21 cellular contexts compared by ENCODE assay signal in genomic region chr5:54037205-54037604, GRCh38.
DNase-seq lines count a peak whose midpoint lies in the region; ATAC-seq, FAIRE-seq and TF ChIP-seq lines count a peak whose summit lies in the region.
"Had no signal": no experiment of that assay in that cellular context is flagged by ENCODE, and none has a peak within 500 bp of the region (broad histone marks: within the 10 kb centered on the region; RNA-seq: fewer than 3 reads in every experiment).

No MANE protein-coding gene starts in this region.

- TF ChIP-seq EP300 in A549 (IDR thresholded peaks at IDR 0.05), result no peak

- POLR2A ChIA-PET in A549 (lab: Yijun Ruan, JAX), result no interaction called here

- 98% methylated on average over 1 of the region's 1 CpG for WGBS in A549 (ENCODE audit: missing lambda C conversion rate)
- WGBS in small intestine, 3 donors, result 98 to 100% (median 100%) methylated on average over 1 of the region's 1 CpG

- H3K36me3 ChIP-seq in small intestine (ENCODE audit: control insufficient read depth in 2 of 2, insufficient read depth in 2 of 2, low read length in 2 of 2), result no peaks in the 10 kb centered on the region
- H3K36me3 ChIP-seq in SJCRH30, result no peaks in the 10 kb centered on the region

- TF ChIP-seq RAD21 in A549 (conservative IDR thresholded peaks at IDR 0.05 in 1 of 2, IDR thresholded peaks at IDR 0.05 in 1 of 2), result no peak

- H3K9me3 ChIP-seq in A549, result no peaks in the 10 kb centered on the region
- H3K9me3 ChIP-seq in small intestine (ENCODE audit: control insufficient read depth, low read depth), result no peaks in the 10 kb centered on the region
- 0 out of 2 replicates have a peak, but pooled peaks cover 3% of the 10 kb centered on the region for H3K9me3 ChIP-seq in SJCRH30 (replicated peaks)
- H3K9me3 ChIP-seq: BLaER1 treated with 17β-estradiol and CSF1 and Interleukin-3, amounts not matched to agents 10 nM and 100 nM; Caco-2 had no signal

- FAIRE-seq in A549 (lab: Jason Lieb, UNC), result no peak
- peak; percentile 9 for FAIRE-seq in TTC549 (lab: Jason Lieb, UNC)
- peak; percentile 51 for FAIRE-seq in endometrium (lab: Jason Lieb, UNC)
- FAIRE-seq in small intestine (lab: Jason Lieb, UNC), result peak; percentile 92
- FAIRE-seq: D721Med, GM12878, GM12892, GM18507 had no signal

- H3K4me1 ChIP-seq in A549 (peaks cover 8% of the 10 kb centered on the region; the same call in 1 of the 3 replicates), small intestine (ENCODE audit: control insufficient read depth in 2 of 2, insufficient read depth in 1 of 2, low read depth in 1 of 2, low read length in 1 of 2) (no peaks in the 10 kb centered on the region), SJCRH30 (no peaks in the 10 kb centered on the region; the same call in 1 of the 2 replicates)
- H3K4me1 ChIP-seq: BLaER1 treated with 17β-estradiol and CSF1 and Interleukin-3, amounts not matched to agents 10 nM and 100 nM; Caco-2 had no signal

- DNase-seq in A549 (ENCODE audit: low read depth in 1 of 2, low spot score in 1 of 2), result no peak
- DNase-seq in small intestine, result no peak
- DNase-seq in SW 1271 (lab: John Stamatoyannopoulos, UW), result no peak
- DNase-seq in iPS-NIHi7 (ENCODE audit: extremely low spot score), result no peak
- DNase-seq in SJCRH30, result no peak
- DNase-seq: AML-193; Caco-2; Calu3; CD4-positive, alpha-beta T cell; CD8-positive, alpha-beta T cell; DMS79 treated with DMSO at 0.1 percent for 48 hours; GDM1 had no signal

- H3K27me3 ChIP-seq in small intestine (ENCODE audit: control insufficient read depth in 2 of 2, insufficient read depth in 2 of 2, low read length in 2 of 2) (no peaks in the 10 kb centered on the region), SJCRH30 (no peaks in the 10 kb centered on the region)
- H3K27me3 ChIP-seq: BLaER1 treated with 17β-estradiol and CSF1 and Interleukin-3, amounts not matched to agents 10 nM and 100 nM had no signal

- H3K4me3 ChIP-seq in A549, result no peak overlapping the region
- no peak overlapping the region for H3K4me3 ChIP-seq in small intestine (ENCODE audit: low read depth in 1 of 2, low read length in 2 of 2)
- H3K4me3 ChIP-seq in SJCRH30, result no peak overlapping the region
- H3K4me3 ChIP-seq: BLaER1 treated with 17β-estradiol and CSF1 and Interleukin-3, amounts not matched to agents 10 nM and 100 nM; GM12878 had no signal

- H3K27ac ChIP-seq in A549 (no peak overlapping the region), small intestine (ENCODE audit: low read depth in 1 of 2, low read length in 1 of 2) (no peak overlapping the region), SJCRH30 (no peak overlapping the region)
- H3K27ac ChIP-seq: 22Rv1; BLaER1 treated with 17β-estradiol and CSF1 and Interleukin-3, amounts not matched to agents 10 nM and 100 nM; C4-2B had no signal

- no peak overlapping the region for H3K4me2 ChIP-seq in A549
- H3K4me2 ChIP-seq: BLaER1 treated with 17β-estradiol and CSF1 and Interleukin-3, amounts not matched to agents 10 nM and 100 nM had no signal

- no peak for ATAC-seq in A549
- ATAC-seq: CD8-positive, alpha-beta T cell; GM12878 had no signal

- TF ChIP-seq POLR2A in A549 (IDR thresholded peaks at IDR 0.05; ENCODE audit: low read length), result no peak

- TF ChIP-seq CTCF in A549 (IDR thresholded peaks at IDR 0.05), result no peak

- CTCF ChIA-PET in A549 (lab: Yijun Ruan, JAX), result no interaction called here

TF ChIP-seq in A549, 52 proteins besides CTCF, POLR2A, EP300 and RAD21:
- TF ChIP-seq HDAC2 (IDR thresholded peaks at IDR 0.05) (no peak), MAFK (IDR thresholded peaks at IDR 0.05; ENCODE audit: partially characterized antibody) (peak; percentile 53)
